Comparison of ENCODE assay signal across 8 cellular contexts in genomic region chr16:88856828-88857727, GRCh38. TPM values are rescaled to one million over a fixed set of nuclear protein-coding genes. Genes with fewer than 3 reads are reported as not detected.
DNase-seq lines count a peak whose midpoint lies in the region; ATAC-seq, FAIRE-seq and TF ChIP-seq lines count a peak whose summit lies in the region.

Gene GALNS, minus strand, starts transcription at chr16:88856947. Its CDS starts 70 bp downstream, at chr16:88856877.
Gene TRAPPC2L, plus strand, starts transcription at chr16:88857127. Its CDS starts 24 bp downstream, at chr16:88857151.

- CTCF ChIA-PET in T-cell (lab: Charles Lee) = interaction anchor here in 1 of 2 donors (0.6 to 1.3 kb wide), 4 partner anchors 13 to 357 kb away, joined by 3 to 6 read pairs (median 4); no protein-coding TSS in a partner anchor

- intact Hi-C loops in cardiac septum (cut with DNase I) = loop anchor here (2.0 to 10.0 kb wide), 2 partner anchors 44 to 238 kb away; partner anchors contain the start of gene ACSF3
- intact Hi-C loops in transverse colon (cut with DNase I; ENCODE audit: low total_unique reads) = no loop called here

- peak within 1 kb of the TSS; percentile 69 to 90 (median 83) for H3K4me3 ChIP-seq in transverse colon

- no peaks in the 10 kb centered on the region for H3K9me3 ChIP-seq in transverse colon

- 0 to 1% (median 1%) methylated on average over 70 to 87 of the region's 87 CpGs for WGBS in adipose tissue, 3 donors
- 0% methylated on average over 61 of the region's 87 CpGs; no CpG with 5 or more reads in 1 of the 2 donors for WGBS in transverse colon (ENCODE audit: low coverage in 1 of 2), 2 donors

- H3K27ac Mint-ChIP-seq in T-cell = peak within 1 kb of the TSS; percentile 90 to 97

- H3K27me3 ChIP-seq in transverse colon = no peaks in the 10 kb centered on the region

- in situ Hi-C loops in transverse colon (cut with MboI; ENCODE audit: low pct_ligation_motif_present in 1 of 4, low pct_unique_long_range_greater_than_20kb in 1 of 4, low sequenced_read_pairs in 3 of 4) = no loop called here

- H3K4me3 Mint-ChIP-seq in T-cell = peak within 1 kb of the TSS; percentile 95 to 97 (median 97)

- TF ChIP-seq POLR2A in GM12891 (IDR thresholded peaks at IDR 0.05; ENCODE audit: low read depth, low read length) = peak; percentile 79
- peak; percentile 77 for TF ChIP-seq POLR2A in transverse colon (IDR thresholded peaks at IDR 0.05)

- peaks cover 0 to 14% (median 2%) of the 10 kb centered on the region in 4 donors for H3K36me3 ChIP-seq in transverse colon

- H3K4me1 Mint-ChIP-seq in T-cell = peaks cover 36 to 39% (median 37%) of the 10 kb centered on the region in 3 donors

- TF ChIP-seq CTCF in transverse colon (IDR thresholded peaks at IDR 0.05) = no peak

- H3K27me3 Mint-ChIP-seq in T-cell = no peaks in the 10 kb centered on the region

- H3K9me3 Mint-ChIP-seq in T-cell = no peaks in the 10 kb centered on the region

- peaks cover 14 to 31% (median 24%) of the 10 kb centered on the region in 4 donors for H3K4me1 ChIP-seq in transverse colon

- H3K36me3 Mint-ChIP-seq in T-cell = peaks cover 8% of the 10 kb centered on the region

- POLR2A ChIA-PET in T-cell (lab: Charles Lee) = interaction anchor here in 1 of 2 donors (1.0 kb wide), 1 partner anchor 47 kb away, joined by 3 read pairs; no protein-coding TSS in a partner anchor

- TF ChIP-seq EP300 in transverse colon (IDR thresholded peaks at IDR 0.05; ENCODE audit: low read depth) = no peak

- peak; percentile 100 for DNase-seq in GM12891 (ENCODE audit: insufficient read length, low spot score)
- peak; percentile 93 for DNase-seq in NCI-H146 (lab: John Stamatoyannopoulos, UW)
- DNase-seq in T-cell = peak; percentile 93 to 99 (median 97)
- peak; percentile 100 for DNase-seq in cardiac septum (ENCODE audit: low spot score)
- DNase-seq in pons (ENCODE audit: low spot score) = peak; percentile 91
- DNase-seq in transverse colon = peak; percentile 100

- H3K27ac ChIP-seq in adipose tissue (ENCODE audit: low read depth, low read length) = no peak within 1 kb of the TSS
- peak within 1 kb of the TSS; percentile 77 to 90 (median 84) for H3K27ac ChIP-seq in transverse colon

- ATAC-seq in HG02840 (IDR thresholded peaks at IDR 0.05; ENCODE audit: low FRiP score, unreplicated experiment) (peak; percentile 84), T-cell (replicated peaks in 1 of 4) (peak; percentile 89 to 94 (median 92))

- peak; percentile 100 for FAIRE-seq in GM12891 (lab: Jason Lieb, UNC)

TF ChIP-seq in GM12891, 5 proteins besides CTCF, POLR2A, EP300 and RAD21:
- TF ChIP-seq POLR2AphosphoS5 (IDR thresholded peaks at IDR 0.05; ENCODE audit: low read depth, low read length) = peak; percentile 81; the same call in 1 of the 2 replicates
- no peak for TF ChIP-seq SPI1 (IDR thresholded peaks at IDR 0.05; ENCODE audit: low read depth, low read length)
- TF ChIP-seq PAX5 (IDR thresholded peaks at IDR 0.05; ENCODE audit: insufficient read depth, low read length, severe bottlenecking) = no peak
- TF ChIP-seq TAF1 (IDR thresholded peaks at IDR 0.05; ENCODE audit: low read depth, low read length) = peak; percentile 83
- no peak for TF ChIP-seq POU2F2 (IDR thresholded peaks at IDR 0.05; ENCODE audit: low read depth, low read length)

RNA-seq across cellular contexts. Expression of gene GALNS, which starts in this region (rescaled TPM):
- polyA plus RNA-seq in GM12891 (2012; ENCODE audit: low read depth, missing spikeins) = 7.4 TPM
- total RNA-seq in T-cell = 10 to 100 TPM; 47.6 to 68.4 (median 58.4) TPM
- 10 to 100 TPM in 2 of 3 donors, 1 to 10 TPM in 1; 6.3 to 23.8 (median 18.9) TPM for polyA plus RNA-seq in adipose tissue
- 18.0 TPM for total RNA-seq in cardiac septum
- total RNA-seq in transverse colon = 100 to 1,000 TPM in 1 of 4 donors, 10 to 100 TPM in 3; 45.7 to 101 (median 75.6) TPM

RNA-seq across cellular contexts. Expression of gene TRAPPC2L, which starts in this region (rescaled TPM):
- polyA plus RNA-seq in GM12891 (2012; ENCODE audit: low read depth, missing spikeins) = 81.3 TPM
- total RNA-seq in T-cell = 10 to 100 TPM; 45.6 to 61.1 (median 57.5) TPM
- polyA plus RNA-seq in adipose tissue = 10 to 100 TPM; 25.4 to 56.8 (median 47.6) TPM
- total RNA-seq in cardiac septum = 42.3 TPM
- 10 to 100 TPM in 3 of 4 donors, 1 to 10 TPM in 1; 9.8 to 34.4 (median 19.7) TPM for total RNA-seq in transverse colon
